18 cellular contexts compared by ENCODE assay signal in genomic region chr6:53328375-53328774, GRCh38. TPM values are rescaled to one million over a fixed set of nuclear protein-coding genes. Genes with fewer than 3 reads are reported as not detected.
DNase-seq lines count a peak whose midpoint lies in the region; ATAC-seq and TF ChIP-seq lines count a peak whose summit lies in the region.
"Had no signal": no experiment of that assay in that cellular context is flagged by ENCODE, and none has a peak within 500 bp of the region (broad histone marks: within the 10 kb centered on the region; RNA-seq: fewer than 3 reads in every experiment).

No MANE protein-coding gene starts in this region.

- H3K27ac Mint-ChIP-seq in activated T-cell treated with anti-CD3 and anti-CD28 coated beads, Interleukin-2, amount 50 U/mL, for 72 hours = peak overlapping the region; percentile 64
- H3K27ac Mint-ChIP-seq in stimulated activated naive CD8-positive, alpha-beta T cell treated with anti-CD3 and anti-CD28 coated beads, Interleukin-15, amount 100 ng/mL, for 72 hours = no peak overlapping the region

- no peak for DNase-seq in activated T-cell treated with anti-CD3 and anti-CD28 coated beads, Interleukin-2, amount 50 U/mL, for 72 hours
- DNase-seq in activated T-cell treated with anti-CD3 and anti-CD28 coated beads, Interleukin-2, amount 50 U/mL, for 1 hour = no peak
- DNase-seq in PC-9 (no peak), fibroblast of peridontal ligament (ENCODE audit: extremely low read depth) (peak; percentile 29), thoracic aorta (ENCODE audit: low spot score) (no peak), NCI-H774 (lab: John Stamatoyannopoulos, UW) (no peak)
- DNase-seq in stimulated activated naive CD8-positive, alpha-beta T cell treated with anti-CD3 and anti-CD28 coated beads, Interleukin-15, amount 100 ng/mL, for 72 hours = no peak
- DNase-seq: activated CD4-positive, CD25-positive, alpha-beta regulatory T cell; DMS79; GOT3; islet precursor cell; natural killer cell; NCI-H1930; NCI-H446 treated with DMSO at 0.1 percent for 48 hours; SHP77 treated with DMSO at 0.1 percent for 48 hours; stimulated activated CD4-positive, alpha-beta T cell treated with anti-CD3 and anti-CD28 coated beads, Interleukin-4, amount 100 ng/mL, for 4 hours had no signal

- H3K9me2 ChIP-seq in PC-9 (ENCODE audit: insufficient read depth) = no peaks in the 10 kb centered on the region

- no peaks in the 10 kb centered on the region for H3K27me3 Mint-ChIP-seq in activated T-cell treated with anti-CD3 and anti-CD28 coated beads, Interleukin-2, amount 50 U/mL, for 72 hours (ENCODE audit: low read depth)
- no peaks in the 10 kb centered on the region for H3K27me3 Mint-ChIP-seq in stimulated activated naive CD8-positive, alpha-beta T cell treated with anti-CD3 and anti-CD28 coated beads, Interleukin-15, amount 100 ng/mL, for 72 hours

- no TSS peak for BruUV-seq in PC-9 (replicated peaks; lab: Mats Ljungman, UMichigan)

- H3K9me3 ChIP-seq in PC-9 (ENCODE audit: insufficient read depth, low read depth) (no peaks in the 10 kb centered on the region), thoracic aorta (no peaks in the 10 kb centered on the region)

- 0 out of 2 replicates have a peak, but pooled peaks cover 3% of the 10 kb centered on the region for H4K20me1 ChIP-seq in PC-9 (ENCODE audit: insufficient read depth)

- H3K36me3 ChIP-seq in PC-9 (ENCODE audit: low read depth) (0 out of 2 replicates have a peak, but pooled peaks cover 3% of the 10 kb centered on the region), thoracic aorta (no peaks in the 10 kb centered on the region)

- no peak overlapping the region for H3K4me3 ChIP-seq in PC-9
- peak overlapping the region; percentile 2 for H3K4me3 ChIP-seq in thoracic aorta
- H3K4me3 ChIP-seq: smooth muscle cell had no signal

- H3K79me2 ChIP-seq in PC-9 (ENCODE audit: low read depth) = peaks cover 80% of the 10 kb centered on the region

- H3K4me1 Mint-ChIP-seq in activated T-cell treated with anti-CD3 and anti-CD28 coated beads, Interleukin-2, amount 50 U/mL, for 72 hours (ENCODE audit: low read depth) = peaks cover 79% of the 10 kb centered on the region
- H3K4me1 Mint-ChIP-seq in stimulated activated naive CD8-positive, alpha-beta T cell treated with anti-CD3 and anti-CD28 coated beads, Interleukin-15, amount 100 ng/mL, for 72 hours = peaks cover 60% of the 10 kb centered on the region

- H3K9me3 Mint-ChIP-seq in activated T-cell treated with anti-CD3 and anti-CD28 coated beads, Interleukin-2, amount 50 U/mL, for 72 hours = no peaks in the 10 kb centered on the region
- no peaks in the 10 kb centered on the region for H3K9me3 Mint-ChIP-seq in stimulated activated naive CD8-positive, alpha-beta T cell treated with anti-CD3 and anti-CD28 coated beads, Interleukin-15, amount 100 ng/mL, for 72 hours
- H3K9me3 Mint-ChIP-seq: natural killer cell had no signal

- intact Hi-C loops in PC-9 (cut with micrococcal nuclease; ENCODE audit: unreplicated experiment) = no loop called here

- POLR2A ChIA-PET in PC-9 (lab: Charles Lee; ENCODE audit: unreplicated experiment) = interaction anchor here (0.5 kb wide), 1 partner anchor 15 kb away, joined by 3 read pairs; no protein-coding TSS in a partner anchor

- H3K36me3 Mint-ChIP-seq in activated T-cell treated with anti-CD3 and anti-CD28 coated beads, Interleukin-2, amount 50 U/mL, for 72 hours (ENCODE audit: insufficient read depth in 2 of 2) = peaks cover 3 to 14% of the 10 kb centered on the region in 2 donors
- H3K36me3 Mint-ChIP-seq: natural killer cell had no signal

- H3K4me1 ChIP-seq in PC-9 (replicated peaks; ENCODE audit: insufficient read depth) (peaks cover 40% of the 10 kb centered on the region), thoracic aorta (ENCODE audit: control insufficient read depth in 1 of 2, low read depth in 2 of 2) (peaks cover 28 to 39% of the 10 kb centered on the region in 2 donors)

- TF ChIP-seq CTCF in PC-9 (conservative IDR thresholded peaks at IDR 0.05) (no peak), thoracic aorta (IDR thresholded peaks at IDR 0.05) (no peak)

- H3K4me3 Mint-ChIP-seq in activated T-cell treated with anti-CD3 and anti-CD28 coated beads, Interleukin-2, amount 50 U/mL, for 72 hours = no peak overlapping the region
- H3K4me3 Mint-ChIP-seq in stimulated activated naive CD8-positive, alpha-beta T cell treated with anti-CD3 and anti-CD28 coated beads, Interleukin-15, amount 100 ng/mL, for 72 hours = no peak overlapping the region

- CTCF ChIA-PET in PC-9 (lab: Charles Lee) = no interaction called here

- peak overlapping the region; percentile 31; the same call in 1 of the 2 replicates for H2AFZ ChIP-seq in PC-9

- H3K27me3 ChIP-seq in PC-9 (ENCODE audit: insufficient read depth, low read depth) (no peaks in the 10 kb centered on the region), thoracic aorta (replicated peaks; ENCODE audit: insufficient read depth) (no peaks in the 10 kb centered on the region)

- no peak for ATAC-seq in activated T-cell treated with anti-CD3 and anti-CD28 coated beads, Interleukin-2, amount 50 U/mL, for 72 hours (replicated peaks in 1 of 2)
- ATAC-seq in thoracic aorta (ENCODE audit: insufficient number of reproducible peaks, low FRiP score, low read depth) (no peak), GM18873 (IDR thresholded peaks at IDR 0.05; ENCODE audit: low FRiP score, unreplicated experiment) (no peak)
- ATAC-seq in stimulated activated naive CD8-positive, alpha-beta T cell treated with anti-CD3 and anti-CD28 coated beads, Interleukin-15, amount 100 ng/mL, for 72 hours = no peak
- ATAC-seq: natural killer cell had no signal

- peak overlapping the region; percentile 85 for H3K27ac ChIP-seq in PC-9
- peak overlapping the region in 1 of 2 donors; percentile 67 for H3K27ac ChIP-seq in thoracic aorta

- H3K4me2 ChIP-seq in PC-9 = peak overlapping the region; percentile 86
- H3K4me2 ChIP-seq: smooth muscle cell had no signal

- peaks cover 39% of the 10 kb centered on the region for H3F3A ChIP-seq in PC-9 (ENCODE audit: insufficient read depth, low read depth)

RNA-seq across cellular contexts. Expression of gene ELOVL5, which starts 20.4 kb away (rescaled TPM):
- 100 to 1,000 TPM; 102 to 108 TPM for total RNA-seq in activated T-cell treated with anti-CD3 and anti-CD28 coated beads, Interleukin-2, amount 50 U/mL, for 72 hours
- total RNA-seq in PC-9 (2021) (71.3 and 108 TPM in 2 replicates), thoracic aorta (10 to 100 TPM; 61.1 to 86.8 TPM)
